Comparison of ENCODE assay signal across 31 cellular contexts in genomic region chr2:116582850-116583249, GRCh38.
"Had no signal": no experiment of that assay in that cellular context is flagged by ENCODE, and none has a peak within 500 bp of the region (broad histone marks: within the 10 kb centered on the region; RNA-seq: fewer than 3 reads in every experiment).

No MANE protein-coding gene starts in this region.

- H3K36me3 ChIP-seq: ascending aorta, breast epithelium, cardiac muscle cell, colonic mucosa had no signal

- H3K36me3 Mint-ChIP-seq: activated CD4-positive, alpha-beta memory T cell treated with anti-CD3 and anti-CD28 coated beads for 36 hours; activated CD8-positive, alpha-beta memory T cell treated with anti-CD3 and anti-CD28 coated beads, Interleukin-2, amount 10 ng/mL, durations not matched to agents 7 days and 5 days; activated naive CD4-positive, alpha-beta T cell treated with anti-CD3 and anti-CD28 coated beads, Interleukin-2, amount 10 ng/mL, durations not matched to agents 7 days and 5 days; activated naive CD4-positive, alpha-beta T cell treated with anti-CD3 and anti-CD28 coated beads, Interleukin-2, amount 50 U/mL, for 72 hours; activated naive CD8-positive, alpha-beta T cell treated with anti-CD3 and anti-CD28 coated beads, Interleukin-2, amount 10 ng/mL, durations not matched to agents 7 days and 5 days; brain had no signal

- DNase-seq: activated CD4-positive, alpha-beta memory T cell treated with anti-CD3 and anti-CD28 coated beads for 36 hours; activated CD4-positive, alpha-beta T cell treated with anti-CD3 and anti-CD28 coated beads for 36 hours; activated CD4-positive, alpha-beta T cell treated with anti-CD3 and anti-CD28 coated beads, Interleukin-2, amount 10 ng/mL, durations not matched to agents 24 days and 14 days; activated CD4-positive, CD25-positive, alpha-beta regulatory T cell; activated CD4-positive, CD25-positive, alpha-beta regulatory T cell treated with anti-CD3 and anti-CD28 coated beads, Interleukin-2, amount 50 U/mL, for 72 hours; activated CD8-positive, alpha-beta memory T cell treated with anti-CD3 and anti-CD28 coated beads, Interleukin-2, amount 10 ng/mL, durations not matched to agents 7 days and 5 days; activated CD8-positive, alpha-beta memory T cell treated with anti-CD3 and anti-CD28 coated beads, Interleukin-2, amount 50 U/mL, for 4 hours; activated CD8-positive, alpha-beta T cell treated with anti-CD3 and anti-CD28 coated beads, Interleukin-2, amount 10 ng/mL, durations not matched to agents 7 days and 5 days; activated gamma-delta T cell; activated naive CD4-positive, alpha-beta T cell; activated naive CD4-positive, alpha-beta T cell treated with anti-CD3 and anti-CD28 coated beads, Interleukin-2, amount 10 ng/mL, durations not matched to agents 7 days and 5 days; activated naive CD8-positive, alpha-beta T cell treated with anti-CD3 and anti-CD28 coated beads, Interleukin-2, amount 10 ng/mL, durations not matched to agents 7 days and 5 days; activated T-cell treated with anti-CD3 and anti-CD28 coated beads, Interleukin-2, amount 50 U/mL, for 1 hour; activated T-cell treated with anti-CD3 and anti-CD28 coated beads, Interleukin-2, amount 50 U/mL, for 48 hours; central memory CD4-positive, alpha-beta T cell; cerebellar nuclear complex; colonic mucosa; effector memory CD4-positive, alpha-beta T cell; endodermal cell; foreskin fibroblast; head of caudate nucleus; T-helper 17 cell; T1000 had no signal

- H3K4me3 ChIP-seq: ascending aorta, breast epithelium, cardiac muscle cell, colonic mucosa had no signal

- H3K4me1 Mint-ChIP-seq: activated CD4-positive, alpha-beta T cell treated with anti-CD3 and anti-CD28 coated beads for 36 hours; activated CD4-positive, alpha-beta T cell treated with anti-CD3 and anti-CD28 coated beads, Interleukin-2, amount 10 ng/mL, durations not matched to agents 24 days and 14 days; activated CD8-positive, alpha-beta memory T cell treated with anti-CD3 and anti-CD28 coated beads, Interleukin-2, amount 10 ng/mL, durations not matched to agents 7 days and 5 days; activated naive CD4-positive, alpha-beta T cell treated with anti-CD3 and anti-CD28 coated beads, Interleukin-2, amount 10 ng/mL, durations not matched to agents 7 days and 5 days; activated naive CD8-positive, alpha-beta T cell treated with anti-CD3 and anti-CD28 coated beads, Interleukin-2, amount 10 ng/mL, durations not matched to agents 7 days and 5 days; T-helper 17 cell had no signal

- H3K9me3 ChIP-seq: ascending aorta, breast epithelium, colonic mucosa had no signal

- H3K27ac Mint-ChIP-seq: activated CD4-positive, alpha-beta memory T cell treated with anti-CD3 and anti-CD28 coated beads for 36 hours; activated CD4-positive, alpha-beta T cell treated with anti-CD3 and anti-CD28 coated beads for 36 hours; activated CD4-positive, alpha-beta T cell treated with anti-CD3 and anti-CD28 coated beads, Interleukin-2, amount 10 ng/mL, durations not matched to agents 24 days and 14 days; activated CD8-positive, alpha-beta memory T cell treated with anti-CD3 and anti-CD28 coated beads, Interleukin-2, amount 10 ng/mL, durations not matched to agents 7 days and 5 days; activated CD8-positive, alpha-beta T cell treated with anti-CD3 and anti-CD28 coated beads, Interleukin-2, amount 10 ng/mL, durations not matched to agents 7 days and 5 days; activated naive CD4-positive, alpha-beta T cell treated with anti-CD3 and anti-CD28 coated beads, Interleukin-2, amount 10 ng/mL, durations not matched to agents 7 days and 5 days; activated naive CD4-positive, alpha-beta T cell treated with anti-CD3 and anti-CD28 coated beads, Interleukin-2, amount 50 U/mL, for 72 hours; activated naive CD8-positive, alpha-beta T cell treated with anti-CD3 and anti-CD28 coated beads, Interleukin-2, amount 10 ng/mL, durations not matched to agents 7 days and 5 days; activated T-helper 1 cell treated with anti-CD3 and anti-CD28 coated beads, Interleukin-12 subunit alpha, Interleukin-12 subunit beta, Interleukin-2, Interleukin-4 antibody, amounts not matched to agents 30 ng/mL and 10 ng/mL and 1 ng/mL, durations not matched to agents 14 hours and 24 hours and 36 hours; brain; endodermal cell; T-helper 17 cell; T-helper 2 cell treated with Interferon-gamma antibody and Interleukin-4, amounts not matched to agents 5 μg/mL and 100 μg/mL, for 36 hours had no signal

- H3K4me1 ChIP-seq: ascending aorta, breast epithelium, colonic mucosa had no signal

- H3K9me3 Mint-ChIP-seq: activated T-helper 1 cell treated with anti-CD3 and anti-CD28 coated beads, Interleukin-12 subunit alpha, Interleukin-12 subunit beta, Interleukin-2, Interleukin-4 antibody, amounts not matched to agents 30 ng/mL and 10 ng/mL and 1 ng/mL, durations not matched to agents 14 hours and 24 hours and 36 hours; brain; endodermal cell had no signal

- H3K27me3 ChIP-seq: ascending aorta, breast epithelium, cardiac muscle cell, colonic mucosa had no signal

- H3K4me3 Mint-ChIP-seq: activated CD4-positive, alpha-beta memory T cell treated with anti-CD3 and anti-CD28 coated beads for 36 hours; activated CD4-positive, alpha-beta T cell treated with anti-CD3 and anti-CD28 coated beads for 36 hours; activated CD4-positive, alpha-beta T cell treated with anti-CD3 and anti-CD28 coated beads, Interleukin-2, amount 10 ng/mL, durations not matched to agents 24 days and 14 days; activated CD8-positive, alpha-beta memory T cell treated with anti-CD3 and anti-CD28 coated beads, Interleukin-2, amount 10 ng/mL, durations not matched to agents 7 days and 5 days; activated CD8-positive, alpha-beta T cell treated with anti-CD3 and anti-CD28 coated beads, Interleukin-2, amount 10 ng/mL, durations not matched to agents 7 days and 5 days; activated naive CD4-positive, alpha-beta T cell treated with anti-CD3 and anti-CD28 coated beads, Interleukin-2, amount 10 ng/mL, durations not matched to agents 7 days and 5 days; activated naive CD8-positive, alpha-beta T cell treated with anti-CD3 and anti-CD28 coated beads, Interleukin-2, amount 10 ng/mL, durations not matched to agents 7 days and 5 days; activated T-helper 1 cell treated with anti-CD3 and anti-CD28 coated beads, Interleukin-12 subunit alpha, Interleukin-12 subunit beta, Interleukin-2, Interleukin-4 antibody, amounts not matched to agents 30 ng/mL and 10 ng/mL and 1 ng/mL, durations not matched to agents 14 hours and 24 hours and 36 hours; brain; endodermal cell; T-helper 17 cell; T-helper 2 cell treated with Interferon-gamma antibody and Interleukin-4, amounts not matched to agents 5 μg/mL and 100 μg/mL, for 36 hours had no signal

- H3K27me3 Mint-ChIP-seq: activated CD4-positive, alpha-beta memory T cell treated with anti-CD3 and anti-CD28 coated beads for 36 hours; activated CD4-positive, alpha-beta T cell treated with anti-CD3 and anti-CD28 coated beads for 36 hours; activated CD4-positive, alpha-beta T cell treated with anti-CD3 and anti-CD28 coated beads, Interleukin-2, amount 10 ng/mL, durations not matched to agents 24 days and 14 days; activated CD8-positive, alpha-beta memory T cell treated with anti-CD3 and anti-CD28 coated beads, Interleukin-2, amount 10 ng/mL, durations not matched to agents 7 days and 5 days; activated naive CD4-positive, alpha-beta T cell treated with anti-CD3 and anti-CD28 coated beads, Interleukin-2, amount 10 ng/mL, durations not matched to agents 7 days and 5 days; activated naive CD8-positive, alpha-beta T cell treated with anti-CD3 and anti-CD28 coated beads, Interleukin-2, amount 10 ng/mL, durations not matched to agents 7 days and 5 days; T-helper 17 cell had no signal

- H3K27ac ChIP-seq: ascending aorta, breast epithelium, cardiac muscle cell, colonic mucosa had no signal

- ATAC-seq: activated CD4-positive, alpha-beta T cell treated with anti-CD3 and anti-CD28 coated beads for 36 hours; activated CD8-positive, alpha-beta memory T cell treated with anti-CD3 and anti-CD28 coated beads, Interleukin-2, amount 10 ng/mL, durations not matched to agents 7 days and 5 days; activated CD8-positive, alpha-beta T cell treated with anti-CD3 and anti-CD28 coated beads, Interleukin-2, amount 10 ng/mL, durations not matched to agents 7 days and 5 days; activated naive CD4-positive, alpha-beta T cell treated with anti-CD3 and anti-CD28 coated beads, Interleukin-2, amount 50 U/mL, for 72 hours; esophagus mucosa; T-helper 17 cell had no signal
